11 cellular contexts compared by ENCODE assay signal in genomic region chr1:6082430-6082971, GRCh38. TPM values are rescaled to one million over a fixed set of nuclear protein-coding genes. Genes with fewer than 3 reads are reported as not detected.
DNase-seq lines count a peak whose midpoint lies in the region; ATAC-seq and TF ChIP-seq lines count a peak whose summit lies in the region.
"Had no signal": no experiment of that assay in that cellular context is flagged by ENCODE, and none has a peak within 500 bp of the region (broad histone marks: within the 10 kb centered on the region; RNA-seq: fewer than 3 reads in every experiment).

No MANE protein-coding gene starts in this region.

- no peaks in the 10 kb centered on the region for H3K23me2 ChIP-seq in H9 (ENCODE audit: insufficient read length, low read depth, low read length, poor library complexity, severe bottlenecking)

- no peak overlapping the region for H2BK20ac ChIP-seq in H9 (ENCODE audit: low read depth, low read length, poor library complexity, severe bottlenecking)

- H3K4me3 ChIP-seq in AG04450 (ENCODE audit: low read depth, low read length) (no peak overlapping the region), spleen (no peak overlapping the region)

- POLR2A ChIA-PET in AG04450 (lab: Yijun Ruan, JAX): interaction anchor here (0.9 kb wide), 1 partner anchor 13 kb away, joined by 3 read pairs; no protein-coding TSS in a partner anchor

- H3K27me3 ChIP-seq in AG04450 (ENCODE audit: control insufficient read depth, insufficient read depth, low read length): peaks cover 57% of the 10 kb centered on the region
- no peaks in the 10 kb centered on the region for H3K27me3 ChIP-seq in H9 (ENCODE audit: insufficient read depth, low read length)
- H3K27me3 ChIP-seq in spleen (replicated peaks in 1 of 7): no peaks in the 10 kb centered on the region

- no peak for TF ChIP-seq POLR2A in spleen (IDR thresholded peaks at IDR 0.05)

- no CpG with 5 or more reads among the region's 10 CpGs for WGBS in H9 (ENCODE audit: extremely low coverage, insufficient read length, low lambda C conversion rate)
- 52 to 74% (median 64%) methylated on average over 8 to 10 of the region's 10 CpGs for WGBS in spleen, 5 donors

- H3K79me1 ChIP-seq in H9 (ENCODE audit: insufficient read depth, low read depth, low read length, poor library complexity, severe bottlenecking): no peaks in the 10 kb centered on the region

- H3K27ac ChIP-seq in AG04450 (ENCODE audit: low read depth, low read length): no peak overlapping the region
- H3K27ac ChIP-seq in H9 (ENCODE audit: insufficient read length, low read depth, low read length): no peak overlapping the region
- no peak overlapping the region for H3K27ac ChIP-seq in spleen

- H3K18ac ChIP-seq in H9 (ENCODE audit: insufficient read length, low read depth, low read length): no peak overlapping the region

- CTCF ChIA-PET in AG04450 (lab: Charles Lee): interaction anchor here (0.6 to 1.7 kb wide), 8 partner anchors 9 to 163 kb away, joined by 3 to 8 read pairs (median 4); no protein-coding TSS in a partner anchor

- no peaks in the 10 kb centered on the region; the same call in 1 of the 2 replicates for H3K9me3 ChIP-seq in AG04450 (ENCODE audit: control insufficient read depth, insufficient read depth, low read length)
- H3K9me3 ChIP-seq in H9 (ENCODE audit: control insufficient read depth, low read depth, low read length): no peaks in the 10 kb centered on the region
- no peaks in the 10 kb centered on the region for H3K9me3 ChIP-seq in spleen
- H3K9me3 ChIP-seq: Caco-2 had no signal

- H2BK120ac ChIP-seq in H9 (ENCODE audit: low read depth, low read length, poor library complexity, severe bottlenecking): no peak overlapping the region

- H3K36me3 ChIP-seq in spleen: peaks cover 0 to 100% (median 47%) of the 10 kb centered on the region in 6 donors

- no peak overlapping the region for H3K4me3 Mint-ChIP-seq in H9
- peak overlapping the region in 2 of 5 experiments; percentile 3 to 12 for H3K4me3 Mint-ChIP-seq in brain

- no peak for DNase-seq in AG04450 (ENCODE audit: low read depth, low spot score)
- DNase-seq in H9: no peak
- no peak for DNase-seq in left lobe of liver (ENCODE audit: low spot score)
- DNase-seq in stimulated activated CD4-positive, alpha-beta T cell treated with anti-CD3 and anti-CD28 coated beads, Interleukin-4, amount 100 ng/mL, for 24 hours: no peak
- DNase-seq in spleen: no peak
- no peak for DNase-seq in GDM1 (lab: John Stamatoyannopoulos, UW)
- DNase-seq: NCI-H1930 had no signal

- H2AK5ac ChIP-seq in H9 (ENCODE audit: insufficient read length, low read length): no peak overlapping the region

- no peak overlapping the region for H2BK5ac ChIP-seq in H9 (ENCODE audit: insufficient read length, low read length)

- no peak overlapping the region for H3K4me2 ChIP-seq in H9 (ENCODE audit: insufficient read depth, insufficient read length, low read length)

- H3K4ac ChIP-seq in H9 (ENCODE audit: low read depth, low read length): no peak overlapping the region

- H4K8ac ChIP-seq in H9 (replicated peaks; ENCODE audit: insufficient read length, low read depth, low read length): no peak overlapping the region

- intact Hi-C loops in spleen (cut with DNase I; ENCODE audit: low total_unique reads): no loop called here

- ATAC-seq in left lobe of liver (peak; percentile 20), GM18502 (IDR thresholded peaks at IDR 0.05; ENCODE audit: poor library complexity, unreplicated experiment) (no peak)
- ATAC-seq: esophagus mucosa had no signal

- no peak overlapping the region for H2AFZ ChIP-seq in H9 (ENCODE audit: low read length)

- H3K79me2 ChIP-seq in H9 (ENCODE audit: insufficient read depth, low read length): no peaks in the 10 kb centered on the region

- no peaks in the 10 kb centered on the region for H3K36me3 Mint-ChIP-seq in H9 (ENCODE audit: insufficient read depth in 1 of 3, low read depth in 3 of 3)
- no peaks in the 10 kb centered on the region for H3K36me3 Mint-ChIP-seq in brain

- H3K23ac ChIP-seq in H9 (ENCODE audit: insufficient read length, low read depth, low read length): no peak overlapping the region

- H3K9me3 Mint-ChIP-seq in H9: no peaks in the 10 kb centered on the region
- H3K9me3 Mint-ChIP-seq in brain: peaks cover 0 to 4% (median 0%) of the 10 kb centered on the region in 5 experiments

- H3K4me1 Mint-ChIP-seq in H9 (peaks cover 15 to 28% of the 10 kb centered on the region in 2 experiments), brain (peaks cover 82% of the 10 kb centered on the region)

- no peaks in the 10 kb centered on the region for H3K4me1 ChIP-seq in H9 (ENCODE audit: insufficient read depth, low read length)
- H3K4me1 ChIP-seq in spleen: peaks cover 0 to 11% (median 2%) of the 10 kb centered on the region in 6 donors
- H3K4me1 ChIP-seq: Caco-2 had no signal

- no peaks in the 10 kb centered on the region; the same call in none of the 2 replicates for H3K27me3 Mint-ChIP-seq in H9 (ENCODE audit: low read depth)
- no peaks in the 10 kb centered on the region for H3K27me3 Mint-ChIP-seq in brain

- no peak overlapping the region for H4K5ac ChIP-seq in H9 (ENCODE audit: insufficient read length, low read depth, low read length)

- H3K27ac Mint-ChIP-seq in H9 (no peak overlapping the region), brain (peak overlapping the region; percentile 29 to 88 (median 72))

- peak; percentile 42 for TF ChIP-seq CTCF in AG04450 (IDR thresholded peaks at IDR 0.05; ENCODE audit: low read depth, low read length)
- peak; percentile 53 for TF ChIP-seq CTCF in H9 (conservative IDR thresholded peaks at IDR 0.05)
- peak; percentile 44 to 47 for TF ChIP-seq CTCF in brain (conservative IDR thresholded peaks at IDR 0.05)
- TF ChIP-seq CTCF in spleen (IDR thresholded peaks at IDR 0.05 in 8 of 11, conservative IDR thresholded peaks at IDR 0.05 in 3 of 11): peak in 4 of 11 experiments; percentile 11 to 30 (median 20)

- no peak overlapping the region for H3T11ph ChIP-seq in H9 (ENCODE audit: low read length)

- H3K56ac ChIP-seq in H9 (ENCODE audit: insufficient read length, low read depth, low read length): no peak overlapping the region

- no peak overlapping the region for H2BK12ac ChIP-seq in H9 (ENCODE audit: insufficient read length, low read depth, low read length)

- no peak overlapping the region for H3K14ac ChIP-seq in H9 (ENCODE audit: insufficient read depth, low read length)

- no peak overlapping the region for H4K91ac ChIP-seq in H9 (ENCODE audit: insufficient read length, low read depth, low read length)

- H2BK15ac ChIP-seq in H9 (ENCODE audit: low read depth, low read length): no peak overlapping the region

- no peak overlapping the region for H3K9ac ChIP-seq in H9 (ENCODE audit: extremely low read depth, insufficient read length, low read length)

- H4K20me1 ChIP-seq in H9 (ENCODE audit: control insufficient read depth, insufficient read depth, insufficient read length): no peaks in the 10 kb centered on the region

RNA-seq across cellular contexts. Expression of gene KCNAB2, which starts 36.8 kb away (rescaled TPM):
- polyA plus RNA-seq in AG04450 (2011; rRNA removed) (3.1 and 3.2 TPM in 2 replicates), brain (ENCODE audit: insufficient read depth, low read depth, low replicate concordance) (91.0 TPM), spleen (10 to 100 TPM; 23.2 to 51.5 (median 23.9) TPM)
- 2.9 and 6.1 TPM in 2 replicates for polyA minus RNA-seq in AG04450 (2011; rRNA and poly(A)+ RNA removed)
- total RNA-seq in H9 (2021) (7.8 and 8.3 TPM in 2 replicates), left lobe of liver (6.9 TPM), spleen (100 to 1,000 TPM in 4 of 7 donors, 10 to 100 TPM in 3; 80.3 to 135 (median 109) TPM)

Comparison
In these comparisons a context has a peak if more than half of its experiments do, and no peak if none do; other contexts are left out.
1. H3K27ac Mint-ChIP-seq: peak in brain (5 of 5); none in H9 (0 of 3).